Comparison of ENCODE assay signal across 25 cellular contexts in the genomic region with DNA sequence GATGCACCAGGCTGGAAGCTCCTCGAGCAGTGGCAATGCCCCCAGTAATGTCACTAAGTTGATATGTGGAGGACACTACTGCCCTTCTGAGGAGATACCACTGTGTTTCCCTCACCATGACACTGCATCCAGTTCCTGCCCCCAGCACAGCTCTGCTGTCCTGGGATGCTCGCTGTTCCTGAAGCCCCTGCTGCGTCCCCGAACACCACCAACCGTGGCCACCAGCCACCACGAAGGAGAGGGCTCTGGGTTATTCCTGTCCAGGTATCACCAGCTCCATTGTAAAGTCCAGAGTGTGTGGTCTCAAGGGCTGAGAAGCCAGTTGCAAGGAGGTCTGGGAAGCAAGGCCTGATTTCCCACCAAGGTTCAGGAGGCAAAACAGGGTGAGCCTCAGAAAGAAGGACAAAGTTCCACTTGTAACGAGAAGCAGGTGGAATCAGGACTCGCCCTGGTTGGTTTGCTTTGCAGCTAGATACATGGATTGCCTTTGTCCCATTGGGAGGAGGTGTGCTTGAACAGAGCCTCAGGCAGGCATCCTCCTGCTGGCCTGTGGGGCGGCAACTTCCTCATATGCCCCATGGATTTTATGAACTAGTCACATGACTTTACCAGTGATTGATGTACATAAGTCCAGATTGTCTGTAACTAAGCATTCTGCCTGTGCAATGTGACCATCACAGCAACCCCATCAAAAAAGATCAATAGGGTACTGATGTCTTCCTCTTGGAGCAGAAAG.
"Had no signal": no experiment of that assay in that cellular context is flagged by ENCODE, and none has a peak within 500 bp of the region (broad histone marks: within the 10 kb centered on the region; RNA-seq: fewer than 3 reads in every experiment).

No MANE protein-coding gene starts in this region.

- FAIRE-seq: small intestine had no signal

- H3K4me1 ChIP-seq: parathyroid adenoma, psoas muscle, right lobe of liver, sigmoid colon, stomach, thyroid gland, tibial nerve, upper lobe of left lung, uterus had no signal

- H3K27me3 ChIP-seq: ovary, right lobe of liver, sigmoid colon, stomach, thyroid gland, tibial nerve, upper lobe of left lung, uterus had no signal

- ATAC-seq: naive thymus-derived CD8-positive, alpha-beta T cell; natural killer cell treated with Interleukin-12 subunit alpha and Interleukin-12 subunit beta and Interleukin-15 and Interleukin-18, amount 100 ng/mL, for 72 hours; psoas muscle; right cardiac atrium; right lobe of liver; stimulated activated effector memory CD8-positive, alpha-beta T cell treated with anti-CD3 and anti-CD28 coated beads, Interleukin-12 subunit alpha, Interleukin-12 subunit beta, amount 100 ng/mL, for 72 hours; stimulated activated naive B cell treated with anti-CD40 and anti-IgM and Interleukin-4, amounts not matched to agents 10 μg/mL and 1 μg/mL and 100 μg/mL, for 72 hours had no signal

- H3K36me3 ChIP-seq: ovary, right lobe of liver, sigmoid colon, stomach, thoracic aorta, thyroid gland, tibial nerve, upper lobe of left lung, uterus had no signal

- H3K4me3 ChIP-seq: ovary, psoas muscle, right lobe of liver, sigmoid colon, stomach, thoracic aorta, thyroid gland, tibial nerve, upper lobe of left lung, uterus had no signal

- DNase-seq: naive thymus-derived CD8-positive, alpha-beta T cell; nephron progenitor cell; occipital lobe; ovary; psoas muscle; right cardiac atrium; right lobe of liver; sigmoid colon; small intestine; stimulated activated CD4-positive, alpha-beta T cell treated with anti-CD3 and anti-CD28 coated beads, Interleukin-15, amount 100 ng/mL, for 24 hours; stimulated activated CD4-positive, alpha-beta T cell treated with anti-CD3 and anti-CD28 coated beads, Interleukin-2, amount 100 ng/mL, for 24 hours; stimulated activated CD4-positive, alpha-beta T cell treated with anti-CD3 and anti-CD28 coated beads, Interleukin-2, amount 100 ng/mL, for 48 hours; stimulated activated CD4-positive, alpha-beta T cell treated with anti-CD3 and anti-CD28 coated beads, Interleukin-4, amount 100 ng/mL, for 24 hours; stimulated activated naive B cell treated with anti-CD40 and anti-IgM and Interleukin-4, amounts not matched to agents 10 μg/mL and 1 μg/mL and 100 μg/mL, for 72 hours; stimulated activated naive CD4-positive, alpha-beta T cell treated with Interleukin-2 at 50 U/mL for 16 hours; stomach; thyroid gland; trophoblast cell; uterus had no signal

- H3K9me3 ChIP-seq: ovary, psoas muscle, right lobe of liver, sigmoid colon, thoracic aorta, thyroid gland, tibial nerve, upper lobe of left lung, uterus had no signal
